Comparison of ENCODE assay signal across 8 cellular contexts in genomic region chr1:206464456-206464964, GRCh38. TPM values are rescaled to one million over a fixed set of nuclear protein-coding genes. Genes with fewer than 3 reads are reported as not detected.
DNase-seq lines count a peak whose midpoint lies in the region; TF ChIP-seq lines count a peak whose summit lies in the region.
"Had no signal": no experiment of that assay in that cellular context is flagged by ENCODE, and none has a peak within 500 bp of the region (broad histone marks: within the 10 kb centered on the region; RNA-seq: fewer than 3 reads in every experiment).

No MANE protein-coding gene starts in this region.

- POLR2A ChIA-PET in RWPE1 (lab: Yijun Ruan, JAX; ENCODE audit: low non-redundant PET): interaction anchor here (0.9 kb wide), 1 partner anchor 34 kb away, joined by 3 read pairs; no protein-coding TSS in a partner anchor

- no peak overlapping the region for H3K4me3 ChIP-seq in epithelial cell of proximal tubule (ENCODE audit: low read depth, low read length)

- peak overlapping the region; percentile 19; the same call in 1 of the 2 replicates for H3K27ac ChIP-seq in RWPE1

- DNase-seq in GDM1 (lab: John Stamatoyannopoulos, UW) (peak; percentile 23), RWPE1 (ENCODE audit: low spot score) (peak; percentile 53), epithelial cell of proximal tubule (ENCODE audit: low read depth) (peak; percentile 65), putamen (ENCODE audit: low spot score) (peak; percentile 50), ecto neural progenitor cell (ENCODE audit: low spot score) (no peak), NCI-H187 treated with DMSO at 0.1 percent for 48 hours (lab: John Stamatoyannopoulos, UW) (no peak)
- DNase-seq in activated effector memory CD4-positive, alpha-beta T cell treated with Interleukin-2 at 50 U/mL for 16 hours: no peak
- DNase-seq: NCI-H1417 treated with DMSO at 0.1 percent for 48 hours had no signal

- TF ChIP-seq CTCF in RWPE1 (conservative IDR thresholded peaks at IDR 0.05; ENCODE audit: low read depth) (no peak), epithelial cell of proximal tubule (conservative IDR thresholded peaks at IDR 0.05; ENCODE audit: low read depth, low read length) (no peak)

- CTCF ChIA-PET in RWPE1 (lab: Yijun Ruan, JAX): interaction anchor here (1.2 to 1.3 kb wide), 2 partner anchors 15 to 148 kb away, joined by 3 to 6 read pairs; partner anchors contain the start of gene EIF2D

RNA-seq across cellular contexts. Expression of gene IKBKE, which starts 5.8 kb away (rescaled TPM):
- 15.6 and 22.3 TPM in 2 replicates for total RNA-seq in epithelial cell of proximal tubule

RNA-seq across cellular contexts. Expression of gene RASSF5, which starts 42.8 kb away (rescaled TPM):
- total RNA-seq in epithelial cell of proximal tubule: 3.5 and 4.7 TPM in 2 replicates

Comparison
In these comparisons a context has a peak if more than half of its experiments do, and no peak if none do; other contexts are left out.
1. DNase-seq: peak in GDM1 (single experiment), RWPE1 (single experiment), epithelial cell of proximal tubule (single experiment) and putamen (single experiment); none in ecto neural progenitor cell (single experiment), activated effector memory CD4-positive, alpha-beta T cell treated with Interleukin-2 at 50 U/mL for 16 hours (single experiment) and NCI-H187 treated with DMSO at 0.1 percent for 48 hours (single experiment).